10 cellular contexts compared by ENCODE assay signal in the genomic region with DNA sequence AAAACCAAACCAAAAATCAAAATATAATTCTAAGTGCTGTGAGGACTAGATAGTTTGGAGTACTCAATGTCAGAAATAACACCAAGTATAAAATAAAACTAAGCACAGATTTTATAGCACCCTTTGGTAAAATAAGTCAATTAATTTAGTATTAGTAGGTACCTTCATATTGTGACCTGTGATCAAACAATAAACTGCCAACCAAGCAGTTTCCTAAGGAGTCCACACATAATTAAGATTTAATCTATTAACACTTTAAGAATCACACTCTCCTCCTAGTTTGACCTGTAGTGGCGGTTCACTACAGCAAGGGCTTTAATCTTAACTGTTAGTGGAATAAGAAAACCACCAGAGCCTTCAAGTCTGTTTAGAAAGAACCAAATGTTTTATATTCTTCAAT. TPM values are rescaled to one million over a fixed set of nuclear protein-coding genes. Genes with fewer than 3 reads are reported as not detected.
DNase-seq lines count a peak whose midpoint lies in the region; ATAC-seq and TF ChIP-seq lines count a peak whose summit lies in the region.
"Had no signal": no experiment of that assay in that cellular context is flagged by ENCODE, and none has a peak within 500 bp of the region (broad histone marks: within the 10 kb centered on the region; RNA-seq: fewer than 3 reads in every experiment).

No MANE protein-coding gene starts in this region.

- H3K27me3 ChIP-seq in Panc1 (ENCODE audit: control insufficient read depth, insufficient read depth, low read length) (no peaks in the 10 kb centered on the region), endodermal cell (ENCODE audit: control insufficient read depth, insufficient read depth, low read length, poor library complexity, severe bottlenecking) (no peaks in the 10 kb centered on the region), parathyroid adenoma (ENCODE audit: control insufficient read depth, insufficient read depth, low read length) (no peaks in the 10 kb centered on the region)

- CTCF ChIA-PET in Panc1 (lab: Charles Lee), result no interaction called here

- no peak overlapping the region for H3K27ac Mint-ChIP-seq in endodermal cell

- peaks cover 69% of the 10 kb centered on the region for H3K36me3 Mint-ChIP-seq in endodermal cell (ENCODE audit: low read depth)

- TF ChIP-seq CTCF in GM12865 (IDR thresholded peaks at IDR 0.05; ENCODE audit: insufficient read depth, low read depth, low read length, missing control alignments), result no peak
- no peak for TF ChIP-seq CTCF in Panc1 (IDR thresholded peaks at IDR 0.05)
- peak; percentile 14 for TF ChIP-seq CTCF in endodermal cell (conservative IDR thresholded peaks at IDR 0.05)
- TF ChIP-seq CTCF in parathyroid adenoma (IDR thresholded peaks at IDR 0.05), result no peak

- ATAC-seq in Panc1 (no peak), sciatic nerve (no peak), HG03442 (IDR thresholded peaks at IDR 0.05; ENCODE audit: unreplicated experiment) (no peak), HG03196 (IDR thresholded peaks at IDR 0.05; ENCODE audit: unreplicated experiment) (no peak)

- H3K4me3 Mint-ChIP-seq in endodermal cell, result peak overlapping the region; percentile 99

- H3K27me3 Mint-ChIP-seq in endodermal cell (ENCODE audit: insufficient read depth), result no peaks in the 10 kb centered on the region

- peaks cover 28% of the 10 kb centered on the region for H3K79me2 ChIP-seq in parathyroid adenoma

- 81% methylated on average over 1 of the region's 1 CpG; no CpG with 5 or more reads in 1 of the 2 experiments for WGBS in endodermal cell (ENCODE audit: insufficient coverage in 1 of 2, insufficient read length in 1 of 2), 2 experiments

- in situ Hi-C loops in Panc1 (cut with HindIII; ENCODE audit: low pct_unique_long_range_greater_than_20kb, low sequenced_read_pairs), result no loop called here

- H3K4me1 Mint-ChIP-seq in endodermal cell, result peaks cover 31% of the 10 kb centered on the region

- H2AFZ ChIP-seq in parathyroid adenoma, result no peak overlapping the region

- peak overlapping the region; percentile 77 for H3K4me2 ChIP-seq in parathyroid adenoma (ENCODE audit: low read length)

- intact Hi-C loops in Panc1 (cut with micrococcal nuclease; ENCODE audit: unreplicated experiment) (no loop called here), sciatic nerve (cut with DNase I) (no loop called here), posterior cingulate gyrus (cut with DNase I) (loop anchor here (5.0 kb wide), 1 partner anchor 55 kb away; a partner anchor contains a TSS)

- H3K9me3 Mint-ChIP-seq in endodermal cell, result no peaks in the 10 kb centered on the region

- H3K4me3 ChIP-seq in GM12865 (ENCODE audit: low read depth, low read length) (peak overlapping the region; percentile 84; the same call in 1 of the 2 replicates), Panc1 (ENCODE audit: low read depth in 2 of 2, low read length in 2 of 2) (peak overlapping the region; percentile 96; a peak in 3 of 4 replicates), endodermal cell (ENCODE audit: low read length) (peak overlapping the region; percentile 100), parathyroid adenoma (ENCODE audit: low read depth, low read length) (peak overlapping the region; percentile 96)

- H3K9ac ChIP-seq in endodermal cell (ENCODE audit: extremely low read depth, low read length, poor library complexity, severe bottlenecking) (peak overlapping the region; percentile 100), parathyroid adenoma (no peak overlapping the region)

- peak overlapping the region; percentile 51; the same call in 1 of the 2 replicates for H3K27ac ChIP-seq in Panc1 (ENCODE audit: low read length)
- no peak overlapping the region for H3K27ac ChIP-seq in endodermal cell (ENCODE audit: low read depth, low read length)
- H3K27ac ChIP-seq in parathyroid adenoma, result no peak overlapping the region

- DNase-seq in GM12865 (ENCODE audit: low read depth) (no peak), Panc1 (ENCODE audit: low read depth, low spot score) (no peak), endodermal cell (no peak), sciatic nerve (ENCODE audit: low spot score) (no peak), posterior cingulate gyrus (no peak)
- DNase-seq: activated CD4-positive, alpha-beta T cell treated with anti-CD3 and anti-CD28 coated beads, Interleukin-2, amount 50 U/mL, for 48 hours; head of caudate nucleus had no signal

- H3K36me3 ChIP-seq in Panc1 (ENCODE audit: control insufficient read depth, insufficient read depth, low read length) (peaks cover 68% of the 10 kb centered on the region), endodermal cell (ENCODE audit: control insufficient read depth, insufficient read depth, low read length) (peaks cover 69% of the 10 kb centered on the region), parathyroid adenoma (ENCODE audit: control insufficient read depth, insufficient read depth, low read length) (no peaks in the 10 kb centered on the region)

- POLR2A ChIA-PET in Panc1 (lab: Charles Lee), result interaction anchor here (0.7 kb wide), 1 partner anchor 192 kb away, joined by 5 read pairs; no protein-coding TSS in a partner anchor

- BruUV-seq in Panc1 (replicated peaks; lab: Mats Ljungman, UMichigan), result no TSS peak

- H3K9me3 ChIP-seq in Panc1 (ENCODE audit: control insufficient read depth, insufficient read depth, low read depth, low read length) (no peaks in the 10 kb centered on the region), endodermal cell (ENCODE audit: control insufficient read depth, low read length) (no peaks in the 10 kb centered on the region), parathyroid adenoma (ENCODE audit: control insufficient read depth, low read length) (no peaks in the 10 kb centered on the region)

- H3K4me1 ChIP-seq in Panc1 (ENCODE audit: control insufficient read depth, insufficient read depth, low read length) (peaks cover 10% of the 10 kb centered on the region; the same call in 1 of the 2 replicates), endodermal cell (ENCODE audit: control insufficient read depth, insufficient read depth, low read length) (peaks cover 2% of the 10 kb centered on the region), parathyroid adenoma (peaks cover 3% of the 10 kb centered on the region)

RNA-seq across cellular contexts. Expression of a gene that starts 2.8 kb away (rescaled TPM):
- 495 TPM for total RNA-seq in Panc1 (2021; ENCODE audit: unreplicated experiment)
- 383 TPM for polyA plus RNA-seq in Panc1 (2012; ENCODE audit: insufficient read length)
- total RNA-seq in endodermal cell, result 100 to 1,000 TPM; 714 to 780 TPM
- 803 TPM for polyA plus RNA-seq in endodermal cell (2013, experiment 1 of 2)
- polyA plus RNA-seq in endodermal cell (2013, experiment 2 of 2), result 769 TPM
- total RNA-seq in sciatic nerve, result 425 TPM

RNA-seq across cellular contexts. Expression of a gene that starts 3.4 kb away (rescaled TPM):
- total RNA-seq in Panc1 (2021; ENCODE audit: unreplicated experiment), result 14.6 TPM
- 4.2 TPM for polyA plus RNA-seq in Panc1 (2012; ENCODE audit: insufficient read length)
- total RNA-seq in endodermal cell, result 10 to 100 TPM; 27.1 to 33.2 TPM
- 33.8 TPM for polyA plus RNA-seq in endodermal cell (2013, experiment 1 of 2)
- polyA plus RNA-seq in endodermal cell (2013, experiment 2 of 2), result 31.7 TPM
- total RNA-seq in sciatic nerve, result 5.3 TPM

RNA-seq across cellular contexts. Expression of a gene that starts 56.0 kb away (rescaled TPM):
- 3.4 TPM for total RNA-seq in Panc1 (2021; ENCODE audit: unreplicated experiment)
- polyA plus RNA-seq in Panc1 (2012; ENCODE audit: insufficient read length), result 1.3 TPM
- 10 to 100 TPM; 12.0 to 19.5 TPM for total RNA-seq in endodermal cell
- 7.4 TPM for polyA plus RNA-seq in endodermal cell (2013, experiment 1 of 2)
- polyA plus RNA-seq in endodermal cell (2013, experiment 2 of 2), result 9.4 TPM
- total RNA-seq in sciatic nerve, result 10.7 TPM
